In genomic region chr2:218659258-218659987, GRCh38 we compare ENCODE assay signal across 8 cellular contexts. TPM values are rescaled to one million over a fixed set of nuclear protein-coding genes. Genes with fewer than 3 reads are reported as not detected.
DNase-seq lines count a peak whose midpoint lies in the region; ATAC-seq lines count a peak whose summit lies in the region.

Gene BCS1L, plus strand, starts transcription at chr2:218659683. Its CDS starts 1,305 bp downstream, at chr2:218660988.
Gene ZNF142, minus strand, starts transcription at chr2:218659623. Its CDS starts 3,194 bp downstream, at chr2:218656429.

- peak within 1 kb of the TSS in 1 of 2 experiments; percentile 10 for H2BK12ac ChIP-seq in mesenchymal stem cell (ENCODE audit: low read length in 2 of 2)

- peak within 1 kb of the TSS; percentile 1 to 76 for H3K4ac ChIP-seq in mesenchymal stem cell (ENCODE audit: low read depth in 1 of 2, low read length in 2 of 2)

- H2BK5ac ChIP-seq in mesenchymal stem cell (ENCODE audit: low read depth, low read length, poor library complexity, severe bottlenecking), result no peak within 1 kb of the TSS

- peak within 1 kb of the TSS; percentile 95 for H2AFZ ChIP-seq in mesenchymal stem cell (ENCODE audit: low read depth, low read length)

- H2BK15ac ChIP-seq in mesenchymal stem cell (ENCODE audit: low read depth, poor library complexity, severe bottlenecking), result peak within 1 kb of the TSS; percentile 33

- no peak within 1 kb of the TSS for H4K91ac ChIP-seq in mesenchymal stem cell (ENCODE audit: low read length)

- peak within 1 kb of the TSS; percentile 82 for H4K8ac ChIP-seq in mesenchymal stem cell (ENCODE audit: low read length)

- DNase-seq in COLO829 (ENCODE audit: low spot score) (peak; percentile 91), HUDEP-2 (lab: John Stamatoyannopoulos, UW; ENCODE audit: unreplicated experiment in 76 of 76) (peak in 75 of 76 experiments; percentile 58 to 96 (median 89)), NOMO-1 treated with dmso at 0.1 percent for 144 hours (lab: John Stamatoyannopoulos, UW; ENCODE audit: unreplicated experiment) (peak; percentile 94), mesenchymal stem cell (peak; percentile 74)
- DNase-seq in activated CD8-positive, alpha-beta memory T cell treated with anti-CD3 and anti-CD28 coated beads for 4 hours (ENCODE audit: low read depth in 2 of 2), result peak; percentile 86 to 92
- peak; percentile 93 for DNase-seq in stimulated activated CD8-positive, alpha-beta memory T cell treated with anti-CD3 and anti-CD28 coated beads, Interleukin-12 subunit alpha, Interleukin-12 subunit beta, amount 100 ng/mL, for 24 hours (ENCODE audit: extremely low read depth)

- H3K4me1 ChIP-seq in endocrine pancreas (ENCODE audit: control insufficient read depth, insufficient read depth, low read length) (no peaks in the 10 kb centered on the region), mesenchymal stem cell (ENCODE audit: control insufficient read depth, insufficient read depth, low read depth, low read length) (no peaks in the 10 kb centered on the region)

- peak within 1 kb of the TSS in 1 of 2 experiments; percentile 76 for H3K18ac ChIP-seq in mesenchymal stem cell (ENCODE audit: low read depth in 1 of 2, low read length in 2 of 2)

- peak within 1 kb of the TSS; percentile 63 for H3K27ac ChIP-seq in mesenchymal stem cell (ENCODE audit: low read length, poor library complexity, severe bottlenecking)

- H3K9ac ChIP-seq in endocrine pancreas (ENCODE audit: control insufficient read depth, insufficient read depth, low read length) (peak within 1 kb of the TSS; percentile 87), mesenchymal stem cell (ENCODE audit: low read length) (peak within 1 kb of the TSS; percentile 90)

- WGBS in mesenchymal stem cell, result under 1% methylated on average over 36 of the region's 49 CpGs

- H2AK5ac ChIP-seq in mesenchymal stem cell (ENCODE audit: low read length, severe bottlenecking), result no peak within 1 kb of the TSS

- H3K79me1 ChIP-seq in mesenchymal stem cell (replicated peaks; ENCODE audit: low read length, poor library complexity, severe bottlenecking), result peaks cover 37% of the 10 kb centered on the region

- peak within 1 kb of the TSS; percentile 85 for H3K4me2 ChIP-seq in mesenchymal stem cell (ENCODE audit: low read length, poor library complexity, severe bottlenecking)

- no peaks in the 10 kb centered on the region for H3K9me3 ChIP-seq in endocrine pancreas (ENCODE audit: control insufficient read depth, low read length)
- H3K9me3 ChIP-seq in mesenchymal stem cell (ENCODE audit: control insufficient read depth, low read length), result no peaks in the 10 kb centered on the region

- peak within 1 kb of the TSS in 1 of 2 experiments; percentile 41 for H3K14ac ChIP-seq in mesenchymal stem cell (ENCODE audit: low read length in 2 of 2)

- H3K4me3 ChIP-seq in endocrine pancreas (ENCODE audit: control insufficient read depth, insufficient read depth, low read length) (peak within 1 kb of the TSS; percentile 64), mesenchymal stem cell (ENCODE audit: insufficient read depth in 1 of 2, low read depth in 1 of 2, low read length in 2 of 2) (peak within 1 kb of the TSS; percentile 69 to 97)

- no peaks in the 10 kb centered on the region for H3K27me3 ChIP-seq in endocrine pancreas (ENCODE audit: control insufficient read depth, insufficient read depth, low read length)
- no peaks in the 10 kb centered on the region for H3K27me3 ChIP-seq in mesenchymal stem cell (ENCODE audit: control insufficient read depth in 1 of 2, insufficient read depth in 1 of 2, low read length in 2 of 2)

- peak; percentile 90 for ATAC-seq in GM21367 (IDR thresholded peaks at IDR 0.05; ENCODE audit: unreplicated experiment)

- no peak within 1 kb of the TSS for H3K23ac ChIP-seq in mesenchymal stem cell (ENCODE audit: low read length in 2 of 2)

- H3K36me3 ChIP-seq in endocrine pancreas (ENCODE audit: control insufficient read depth, insufficient read depth, low read length), result no peaks in the 10 kb centered on the region
- peaks cover 56 to 69% of the 10 kb centered on the region in 2 experiments for H3K36me3 ChIP-seq in mesenchymal stem cell (ENCODE audit: control insufficient read depth in 1 of 2, insufficient read depth in 2 of 2, low read depth in 1 of 2, low read length in 2 of 2)

- H2BK120ac ChIP-seq in mesenchymal stem cell (ENCODE audit: low read depth, low read length), result no peak within 1 kb of the TSS

RNA-seq across cellular contexts. Expression of gene BCS1L, which starts in this region (rescaled TPM):
- polyA plus RNA-seq in mesenchymal stem cell (2013, experiment 1 of 2), result 19.4 TPM
- 20.1 TPM for polyA plus RNA-seq in mesenchymal stem cell (2013, experiment 2 of 2)

RNA-seq across cellular contexts. Expression of gene ZNF142, which starts in this region (rescaled TPM):
- 9.8 TPM for polyA plus RNA-seq in mesenchymal stem cell (2013, experiment 1 of 2)
- 9.0 TPM for polyA plus RNA-seq in mesenchymal stem cell (2013, experiment 2 of 2)

Comparison
In these comparisons a context has a peak if more than half of its experiments do, and no peak if none do; other contexts are left out.
1. Peak in every context shown above with its lines: DNase-seq, ATAC-seq, H3K4me3 ChIP-seq and H3K27ac ChIP-seq.